In the genomic region with DNA sequence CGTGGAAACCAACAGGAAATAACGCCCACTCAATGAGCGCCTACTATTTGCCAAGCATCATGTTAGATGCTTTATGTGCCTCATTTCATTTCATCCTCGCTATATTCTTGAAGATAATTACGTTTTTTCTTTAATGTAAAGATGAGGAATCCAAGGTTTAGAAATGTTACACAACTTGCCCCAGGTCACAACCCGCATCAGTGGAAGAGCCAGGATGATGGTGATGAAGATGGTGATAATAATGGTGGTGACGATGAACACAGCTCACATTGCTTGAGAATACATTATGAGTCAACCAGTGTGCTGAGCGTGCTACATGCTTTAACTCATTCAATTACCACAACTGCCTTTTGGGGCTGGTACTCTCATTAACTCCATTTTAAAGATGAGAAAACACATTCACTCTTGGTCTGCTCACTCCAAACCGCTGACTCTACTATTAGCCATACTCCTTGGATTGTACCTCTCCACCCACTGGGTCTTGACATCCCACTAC, we compare ENCODE assay signal across 26 cellular contexts.
"Had no signal": no experiment of that assay in that cellular context is flagged by ENCODE, and none has a peak within 500 bp of the region (broad histone marks: within the 10 kb centered on the region; RNA-seq: fewer than 3 reads in every experiment).

No MANE protein-coding gene starts in this region.

- H3K4me3 ChIP-seq: esophagus muscularis mucosa, left lung, lower lobe of right lung, neural progenitor cell, psoas muscle, sigmoid colon, suprapubic skin, tibial artery had no signal

- DNase-seq: activated CD4-positive, alpha-beta T cell treated with anti-CD3 and anti-CD28 coated beads for 48 hours; activated CD4-positive, alpha-beta T cell treated with anti-CD3 and anti-CD28 coated beads, Interleukin-2, amount 50 U/mL, for 48 hours; activated CD4-positive, CD25-positive, alpha-beta regulatory T cell; activated CD8-positive, alpha-beta memory T cell treated with anti-CD3 and anti-CD28 coated beads for 24 hours; activated gamma-delta T cell; activated naive CD4-positive, alpha-beta T cell treated with anti-CD3 and anti-CD28 coated beads, Interleukin-2, amount 50 U/mL, for 16 hours; amniotic stem cell; brain microvascular endothelial cell; caudate nucleus; left lung; lower lobe of right lung; mesendoderm; natural killer cell; occipital lobe; psoas muscle; sigmoid colon; small intestine; stimulated activated CD4-positive, alpha-beta T cell treated with anti-CD3 and anti-CD28 coated beads, Interleukin-1b, Interleukin-23, amount 100 ng/mL, for 48 hours; stimulated activated CD4-positive, alpha-beta T cell treated with anti-CD3 and anti-CD28 coated beads, Interleukin-4, amount 100 ng/mL, for 4 hours; stimulated activated CD8-positive, alpha-beta memory T cell treated with anti-CD3 and anti-CD28 coated beads, Interleukin-4, amount 100 ng/mL, for 48 hours; stimulated activated naive CD4-positive, alpha-beta T cell; tibial artery had no signal

- H2AFZ ChIP-seq: neural progenitor cell, parathyroid adenoma had no signal

- H3K27me3 ChIP-seq: brain microvascular endothelial cell, esophagus muscularis mucosa, left lung, neural progenitor cell, sigmoid colon, suprapubic skin, tibial artery had no signal

- H3K4me2 ChIP-seq: neural progenitor cell had no signal

- H3K27ac ChIP-seq: brain microvascular endothelial cell, esophagus muscularis mucosa, left lung, lower lobe of right lung, neural progenitor cell, parathyroid adenoma, psoas muscle, sigmoid colon, suprapubic skin, tibial artery had no signal

- H3K36me3 ChIP-seq: brain microvascular endothelial cell, esophagus muscularis mucosa, left lung, lower lobe of right lung, neural progenitor cell, sigmoid colon, suprapubic skin, tibial artery had no signal

- H3K79me2 ChIP-seq: parathyroid adenoma had no signal

- H3K9me3 ChIP-seq: esophagus muscularis mucosa, left lung, lower lobe of right lung, psoas muscle, sigmoid colon, suprapubic skin, tibial artery had no signal

- ATAC-seq: left lung, lower lobe of right lung, natural killer cell, psoas muscle had no signal

- H3K9ac ChIP-seq: neural progenitor cell, parathyroid adenoma had no signal

- H3K4me1 ChIP-seq: esophagus muscularis mucosa, left lung, lower lobe of right lung, neural progenitor cell, parathyroid adenoma, psoas muscle, sigmoid colon, suprapubic skin, tibial artery had no signal
